Comparison of ENCODE assay signal across 20 cellular contexts in the genomic region with DNA sequence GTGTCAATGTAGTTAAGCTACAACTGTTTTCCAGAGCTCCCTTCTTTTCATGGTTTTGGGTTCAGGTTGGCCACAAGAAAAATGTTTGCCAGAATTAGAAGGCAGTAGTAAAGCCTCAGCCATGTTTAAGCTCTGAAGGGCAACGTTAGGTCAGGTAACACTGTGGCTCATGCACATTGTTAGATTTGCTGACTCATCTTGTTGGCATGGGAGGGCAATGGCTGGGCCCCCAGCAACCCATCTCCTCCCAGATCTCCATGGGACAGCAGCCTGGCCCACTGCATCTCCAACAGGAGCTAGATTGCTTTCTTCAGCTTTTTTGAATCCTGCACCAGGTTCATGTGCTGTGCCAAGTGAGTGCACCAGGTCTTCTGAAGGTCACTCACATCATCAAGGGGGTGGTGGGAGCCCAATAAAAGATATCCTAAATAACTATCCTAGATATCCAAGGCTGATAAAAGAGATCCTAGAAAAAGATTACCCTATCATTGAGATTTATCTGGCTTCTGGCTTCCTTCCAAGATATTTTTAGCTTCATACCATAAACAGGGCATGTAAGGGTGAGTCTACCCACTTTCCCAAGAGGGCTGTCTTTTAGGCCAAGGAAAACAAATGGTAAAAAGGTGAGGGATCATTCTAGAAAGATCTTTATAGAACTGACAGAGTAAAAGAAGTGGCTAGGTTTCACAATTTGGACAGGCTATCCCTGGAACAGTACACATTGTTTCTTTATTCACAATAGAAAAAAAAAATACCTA. TPM values are rescaled to one million over a fixed set of nuclear protein-coding genes. Genes with fewer than 3 reads are reported as not detected.
DNase-seq lines count a peak whose midpoint lies in the region; ATAC-seq, FAIRE-seq and TF ChIP-seq lines count a peak whose summit lies in the region.
"Had no signal": no experiment of that assay in that cellular context is flagged by ENCODE, and none has a peak within 500 bp of the region (broad histone marks: within the 10 kb centered on the region; RNA-seq: fewer than 3 reads in every experiment).

No MANE protein-coding gene starts in this region.

- CTCF ChIA-PET in PC-3 (lab: Charles Lee): no interaction called here
- CTCF ChIA-PET in H1 (lab: Charles Lee; ENCODE audit: partially characterized antibody): interaction anchor here (0.6 kb wide), 1 partner anchor 576 kb away, joined by 3 read pairs; no protein-coding TSS in a partner anchor

- 50 to 65% methylated on average over 1 of the region's 1 CpG for WGBS in GM23248 (ENCODE audit: low coverage in 1 of 2, low lambda C conversion rate in 2 of 2, missing lambda C conversion rate in 2 of 2), 2 experiments
- WGBS in H1 (ENCODE audit: extremely low coverage in 1 of 2, insufficient coverage in 1 of 2, insufficient read length in 1 of 2, insufficient replicate concordance in 2 of 2, low coverage in 1 of 2, low lambda C conversion rate in 2 of 2, missing lambda C conversion rate in 1 of 2), 2 experiments: 78% methylated on average over 1 of the region's 1 CpG; no CpG with 5 or more reads in 1 of the 2 experiments
- 67% methylated on average over 1 of the region's 1 CpG for WGBS in prostate gland
- WGBS in transverse colon (ENCODE audit: low coverage in 1 of 2), 2 donors: 58 to 83% methylated on average over 1 of the region's 1 CpG
- WGBS in heart left ventricle, 4 donors: 59 to 77% (median 69%) methylated on average over 1 of the region's 1 CpG

- H4K20me1 ChIP-seq in GM23248 (ENCODE audit: insufficient read depth) (no peaks in the 10 kb centered on the region), PC-3 (ENCODE audit: low read length) (no peaks in the 10 kb centered on the region), H1 (replicated peaks in 1 of 2; ENCODE audit: control insufficient read depth in 1 of 2, insufficient read depth in 2 of 2, low read length in 2 of 2) (no peaks in the 10 kb centered on the region)

- no peak overlapping the region for H2BK12ac ChIP-seq in H1 (ENCODE audit: low read depth, low read length)

- no peak for TF ChIP-seq RAD21 in H1 (IDR thresholded peaks at IDR 0.05 in 1 of 2, conservative IDR thresholded peaks at IDR 0.05 in 1 of 2; ENCODE audit: low read depth in 2 of 2, low read length in 2 of 2)

- BruUV-seq in PC-3 (replicated peaks; lab: Mats Ljungman, UMichigan): no TSS peak

- H3K27ac ChIP-seq in GM23248 (no peak overlapping the region), PC-3 (ENCODE audit: low read length) (peak overlapping the region; percentile 70), H1 (ENCODE audit: low read depth, low read length) (no peak overlapping the region), prostate gland (no peak overlapping the region), transverse colon (no peak overlapping the region), heart left ventricle (no peak overlapping the region)
- H3K27ac ChIP-seq: vagina had no signal

- no peak overlapping the region for H3K18ac ChIP-seq in H1 (ENCODE audit: extremely low read depth, low read length)

- no peak for TF ChIP-seq CTCF in PC-3 (conservative IDR thresholded peaks at IDR 0.05; ENCODE audit: low read depth, low read length)
- TF ChIP-seq CTCF in H1 (IDR thresholded peaks at IDR 0.05; ENCODE audit: control extremely low read depth in 1 of 3, insufficient read depth in 1 of 3, low read depth in 1 of 3, low read length in 3 of 3): no peak
- TF ChIP-seq CTCF in nephron (IDR thresholded peaks at IDR 0.05; ENCODE audit: unreplicated experiment in 3 of 3): no peak
- no peak for TF ChIP-seq CTCF in prostate gland (IDR thresholded peaks at IDR 0.05)
- no peak for TF ChIP-seq CTCF in transverse colon (IDR thresholded peaks at IDR 0.05)
- TF ChIP-seq CTCF in heart left ventricle (IDR thresholded peaks at IDR 0.05): no peak

- H3K9me3 ChIP-seq in GM23248 (ENCODE audit: low read depth) (no peaks in the 10 kb centered on the region), PC-3 (ENCODE audit: low read length) (no peaks in the 10 kb centered on the region), H1 (ENCODE audit: insufficient read depth in 2 of 2, low read depth in 1 of 2, low read length in 1 of 2) (no peaks in the 10 kb centered on the region), prostate gland (no peaks in the 10 kb centered on the region), transverse colon (no peaks in the 10 kb centered on the region), heart left ventricle (peaks cover 0 to 3% (median 0%) of the 10 kb centered on the region in 12 donors)
- H3K9me3 ChIP-seq: vagina had no signal

- H3K79me1 ChIP-seq in H1 (ENCODE audit: low read depth, low read length): no peaks in the 10 kb centered on the region

- H3K27ac Mint-ChIP-seq in nephron: peak overlapping the region in 2 of 3 experiments; percentile 17 to 19
- H3K27ac Mint-ChIP-seq: activated CD4-positive, alpha-beta memory T cell treated with anti-CD3 and anti-CD28 coated beads for 36 hours; immature natural killer cell; stimulated activated memory B cell treated with anti-CD40 and anti-IgM and Interleukin-4, amounts not matched to agents 10 μg/mL and 1 μg/mL and 100 μg/mL, for 72 hours had no signal

- FAIRE-seq in H1 (lab: Jason Lieb, UNC): no peak
- FAIRE-seq: frontal cortex had no signal

- H3K9me2 ChIP-seq in GM23248 (ENCODE audit: insufficient read depth) (no peaks in the 10 kb centered on the region), PC-3 (replicated peaks; ENCODE audit: low read length) (no peaks in the 10 kb centered on the region)

- no peak overlapping the region for H4K5ac ChIP-seq in H1 (ENCODE audit: insufficient read length, low read depth, low read length)

- no peak overlapping the region for H3K56ac ChIP-seq in H1 (replicated peaks; ENCODE audit: insufficient read length, low read depth, low read length)

- no peak overlapping the region for H3K4me3 ChIP-seq in GM23248
- no peak overlapping the region for H3K4me3 ChIP-seq in PC-3 (ENCODE audit: low read length)
- no peak overlapping the region for H3K4me3 ChIP-seq in H1 (ENCODE audit: extremely low read depth in 1 of 4, insufficient read depth in 2 of 4, low read depth in 3 of 4, low read length in 4 of 4)
- no peak overlapping the region for H3K4me3 ChIP-seq in prostate gland
- no peak overlapping the region for H3K4me3 ChIP-seq in transverse colon
- no peak overlapping the region for H3K4me3 ChIP-seq in heart left ventricle
- H3K4me3 ChIP-seq: vagina had no signal

- peak overlapping the region; percentile 73; the same call in 1 of the 2 replicates for H4K8ac ChIP-seq in H1 (ENCODE audit: extremely low read depth, insufficient read depth, low read length)

- POLR2A ChIA-PET in PC-3 (lab: Charles Lee; ENCODE audit: unreplicated experiment): no interaction called here
- POLR2A ChIA-PET in H1 (lab: Charles Lee; ENCODE audit: partially characterized antibody): no interaction called here

- intact Hi-C loops in PC-3 (cut with micrococcal nuclease): no loop called here
- intact Hi-C loops in prostate gland (cut with DNase I): no loop called here
- intact Hi-C loops in transverse colon (cut with DNase I; ENCODE audit: low total_unique reads): no loop called here
- intact Hi-C loops in heart left ventricle (cut with DNase I): no loop called here

- no peak overlapping the region for H3K9ac ChIP-seq in GM23248
- H3K9ac ChIP-seq in PC-3 (ENCODE audit: low read length): peak overlapping the region; percentile 9; the same call in 1 of the 2 replicates
- H3K9ac ChIP-seq in H1 (replicated peaks in 1 of 4; ENCODE audit: extremely low read depth in 1 of 4, low read depth in 3 of 4, low read length in 3 of 4): no peak overlapping the region

- no peak overlapping the region for H3K23ac ChIP-seq in H1 (ENCODE audit: insufficient read length)

- peaks cover 4% of the 10 kb centered on the region for H3K27me3 Mint-ChIP-seq in nephron (ENCODE audit: low read depth)

- peak; percentile 43 for DNase-seq in GM23248
- peak; percentile 83 for DNase-seq in PC-3
- no peak for DNase-seq in H1 (ENCODE audit: low read depth in 1 of 2, low spot score in 2 of 2)
- no peak for DNase-seq in prostate gland (ENCODE audit: low spot score)
- no peak for DNase-seq in transverse colon
- no peak for DNase-seq in heart left ventricle
- DNase-seq: activated CD4-positive, alpha-beta memory T cell treated with anti-CD3 and anti-CD28 coated beads for 36 hours; aorta; C1 segment of cervical spinal cord; immature natural killer cell; MM.1S; NCI-H2081; retina; SHP77 treated with DMSO at 0.1 percent for 48 hours; stimulated activated CD4-positive, alpha-beta T cell treated with anti-CD3 and anti-CD28 coated beads, Interleukin-4, amount 100 ng/mL, for 1 hour had no signal

- in situ Hi-C loops in GM23248 (cut with MboI): no loop called here
- in situ Hi-C loops in transverse colon (cut with MboI; ENCODE audit: low pct_ligation_motif_present in 1 of 4, low pct_unique_long_range_greater_than_20kb in 1 of 4, low sequenced_read_pairs in 3 of 4): no loop called here

- no peak overlapping the region for H2BK15ac ChIP-seq in H1 (ENCODE audit: low read length)

- H3K36me3 ChIP-seq in GM23248 (ENCODE audit: low read depth): no peaks in the 10 kb centered on the region
- no peaks in the 10 kb centered on the region for H3K36me3 ChIP-seq in PC-3 (ENCODE audit: low read depth, low read length)
- H3K36me3 ChIP-seq in H1 (ENCODE audit: control insufficient read depth in 2 of 4, insufficient read depth in 4 of 4, low read length in 3 of 4): no peaks in the 10 kb centered on the region
- no peaks in the 10 kb centered on the region for H3K36me3 ChIP-seq in prostate gland
- H3K36me3 ChIP-seq in transverse colon: no peaks in the 10 kb centered on the region
- no peaks in the 10 kb centered on the region for H3K36me3 ChIP-seq in heart left ventricle
- H3K36me3 ChIP-seq: vagina had no signal

- H3K9me3 Mint-ChIP-seq in nephron: peaks cover 7% of the 10 kb centered on the region
- H3K9me3 Mint-ChIP-seq: activated CD4-positive, alpha-beta memory T cell treated with anti-CD3 and anti-CD28 coated beads for 36 hours; immature natural killer cell; stimulated activated memory B cell treated with anti-CD40 and anti-IgM and Interleukin-4, amounts not matched to agents 10 μg/mL and 1 μg/mL and 100 μg/mL, for 72 hours had no signal

- H3K14ac ChIP-seq in H1 (ENCODE audit: insufficient read length): no peak overlapping the region

- H3K79me2 ChIP-seq in GM23248 (ENCODE audit: insufficient read depth) (no peaks in the 10 kb centered on the region), PC-3 (ENCODE audit: low read length) (no peaks in the 10 kb centered on the region), H1 (ENCODE audit: control insufficient read depth in 1 of 2, insufficient read depth in 2 of 2, low read length in 2 of 2) (no peaks in the 10 kb centered on the region)

- H4K91ac ChIP-seq in H1 (replicated peaks; ENCODE audit: insufficient read length, low read length): no peak overlapping the region

- H3F3A ChIP-seq in GM23248 (ENCODE audit: insufficient read depth) (peaks cover 13% of the 10 kb centered on the region), PC-3 (ENCODE audit: low read length, unreplicated experiment) (peaks cover 8% of the 10 kb centered on the region)

- H3K23me2 ChIP-seq in H1 (ENCODE audit: low read depth, low read length): peaks cover 4% of the 10 kb centered on the region; the same call in 1 of the 2 replicates

- H3K4me1 Mint-ChIP-seq in nephron: peaks cover 10% of the 10 kb centered on the region
- H3K4me1 Mint-ChIP-seq: stimulated activated memory B cell treated with anti-CD40 and anti-IgM and Interleukin-4, amounts not matched to agents 10 μg/mL and 1 μg/mL and 100 μg/mL, for 72 hours had no signal

- H3K4me3 Mint-ChIP-seq in nephron: no peak overlapping the region
- H3K4me3 Mint-ChIP-seq: activated CD4-positive, alpha-beta memory T cell treated with anti-CD3 and anti-CD28 coated beads for 36 hours; immature natural killer cell; stimulated activated memory B cell treated with anti-CD40 and anti-IgM and Interleukin-4, amounts not matched to agents 10 μg/mL and 1 μg/mL and 100 μg/mL, for 72 hours had no signal

- no peak overlapping the region for H3K4me2 ChIP-seq in GM23248 (ENCODE audit: unreplicated experiment)
- H3K4me2 ChIP-seq in PC-3 (ENCODE audit: low read length): peak overlapping the region; percentile 54
- H3K4me2 ChIP-seq in H1 (ENCODE audit: insufficient read depth in 1 of 2, low read depth in 2 of 2, low read length in 2 of 2): no peak overlapping the region

- TF ChIP-seq POLR2A in H1 (IDR thresholded peaks at IDR 0.05; ENCODE audit: control extremely low read depth in 1 of 2, low read depth in 2 of 2, low read length in 2 of 2) (no peak), prostate gland (IDR thresholded peaks at IDR 0.05) (no peak), transverse colon (IDR thresholded peaks at IDR 0.05) (no peak), heart left ventricle (IDR thresholded peaks at IDR 0.05) (no peak)

- ATAC-seq in PC-3 (peak; percentile 54), HG02763 (IDR thresholded peaks at IDR 0.05; ENCODE audit: unreplicated experiment) (no peak), heart left ventricle (no peak)
- ATAC-seq: stimulated activated memory B cell treated with anti-CD40 and anti-IgM and Interleukin-4, amounts not matched to agents 10 μg/mL and 1 μg/mL and 100 μg/mL, for 72 hours had no signal

- H3K4ac ChIP-seq in H1 (replicated peaks; ENCODE audit: insufficient read length, low read depth, low read length): no peak overlapping the region

- H2AK5ac ChIP-seq in H1 (ENCODE audit: low read depth, low read length): no peak overlapping the region

- no peak overlapping the region for H2AFZ ChIP-seq in GM23248
- H2AFZ ChIP-seq in PC-3 (ENCODE audit: low read length): 0 out of 2 replicates have a peak overlapping the region, but pooled peaks have one; percentile 10
- 0 out of 2 replicates have a peak overlapping the region, but pooled peaks have one; percentile 66 for H2AFZ ChIP-seq in H1 (ENCODE audit: low read length)

- H3K4me1 ChIP-seq in GM23248 (ENCODE audit: insufficient read depth): peaks cover 25% of the 10 kb centered on the region
- peaks cover 41% of the 10 kb centered on the region for H3K4me1 ChIP-seq in PC-3 (ENCODE audit: insufficient read depth, low read length)
- H3K4me1 ChIP-seq in H1 (replicated peaks in 1 of 4; ENCODE audit: control insufficient read depth in 3 of 4, insufficient read depth in 4 of 4, low read length in 3 of 4): no peaks in the 10 kb centered on the region
- no peaks in the 10 kb centered on the region for H3K4me1 ChIP-seq in prostate gland (replicated peaks)
- H3K4me1 ChIP-seq in transverse colon: peaks cover 0 to 15% (median 7%) of the 10 kb centered on the region in 4 donors
- H3K4me1 ChIP-seq in heart left ventricle: peaks cover 0 to 5% (median 0%) of the 10 kb centered on the region in 12 donors
- H3K4me1 ChIP-seq: vagina had no signal

- H3K27me3 ChIP-seq in GM23248 (replicated peaks; ENCODE audit: insufficient read depth) (no peaks in the 10 kb centered on the region), PC-3 (ENCODE audit: low read length) (no peaks in the 10 kb centered on the region), H1 (replicated peaks in 1 of 4; ENCODE audit: control insufficient read depth in 3 of 4, extremely low read depth in 1 of 4, insufficient read depth in 3 of 4, low read length in 3 of 4) (no peaks in the 10 kb centered on the region; a peak in 1 of 7 replicates), prostate gland (replicated peaks; ENCODE audit: insufficient read depth) (no peaks in the 10 kb centered on the region), transverse colon (no peaks in the 10 kb centered on the region), heart left ventricle (peaks cover 0 to 6% (median 0%) of the 10 kb centered on the region in 9 donors)
- H3K27me3 ChIP-seq: vagina had no signal

- peaks cover 3% of the 10 kb centered on the region for H3K36me3 Mint-ChIP-seq in nephron (ENCODE audit: low read depth)
- H3K36me3 Mint-ChIP-seq: activated CD4-positive, alpha-beta memory T cell treated with anti-CD3 and anti-CD28 coated beads for 36 hours; stimulated activated memory B cell treated with anti-CD40 and anti-IgM and Interleukin-4, amounts not matched to agents 10 μg/mL and 1 μg/mL and 100 μg/mL, for 72 hours had no signal

- no peak overlapping the region for H2BK20ac ChIP-seq in H1 (ENCODE audit: low read length)

- H2BK5ac ChIP-seq in H1 (ENCODE audit: low read depth, low read length): no peak overlapping the region

- no peak overlapping the region for H2BK120ac ChIP-seq in H1 (replicated peaks; ENCODE audit: low read depth, low read length)

- TF ChIP-seq EP300 in H1 (IDR thresholded peaks at IDR 0.05; ENCODE audit: borderline replicate concordance in 1 of 2, low read depth in 2 of 2, low read length in 2 of 2) (no peak), transverse colon (IDR thresholded peaks at IDR 0.05; ENCODE audit: low read depth) (no peak)

RNA-seq across cellular contexts. Expression of a gene that starts 28.9 kb away (rescaled TPM):
- total RNA-seq in GM23248 (2014; rRNA removed; shearing (Covaris generic)): 6.2 and 7.2 TPM in 2 replicates
- polyA plus RNA-seq in GM23248 (2016; fragmentation: Nextera tagmentation; extraction: Ambion mirVana): 9.1 TPM in 2 replicates
- total RNA-seq in PC-3 (2014; rRNA removed): 4.6 and 4.7 TPM in 2 replicates
- 1.2 TPM in 2 replicates for total RNA-seq in H1 (2021; fragmentation: NEBNext Ultra II Directional; extraction: Animal tissue kit (Norgen Biotek cat#: 25700))
- polyA plus RNA-seq in H1 (2011; rRNA removed): 1.2 and 1.4 TPM in 2 replicates
- polyA plus RNA-seq in H1 (2011; cell fraction: cytosol; rRNA removed): 0.84 TPM
- polyA plus RNA-seq in H1 (2011; cell fraction: nucleus; rRNA removed): 0.68 TPM
- polyA plus RNA-seq in H1 (2012, experiment 1 of 2): 0.64 to 1.9 TPM (median 0.91 TPM) in 4 replicates
- polyA plus RNA-seq in H1 (2012, experiment 2 of 2): 0.41 TPM
- polyA plus RNA-seq in H1 (2013, experiment 1 of 2): 0.85 TPM
- 0.99 TPM for polyA plus RNA-seq in H1 (2013, experiment 2 of 2)
- polyA minus RNA-seq in H1 (2011; rRNA and poly(A)+ RNA removed): 0.50 and 0.85 TPM in 2 replicates
- 1.4 TPM for polyA minus RNA-seq in H1 (2011; cell fraction: cytosol; rRNA and poly(A)+ RNA removed)
- polyA minus RNA-seq in H1 (2011; cell fraction: nucleus; rRNA and poly(A)+ RNA removed): 0.90 TPM
- total RNA-seq in prostate gland: 1 to 10 TPM; 5.4 to 8.9 TPM
- total RNA-seq in transverse colon: 1 to 10 TPM; 1.1 to 9.4 (median 4.9) TPM
- total RNA-seq in heart left ventricle: 1 to 10 TPM in 3 of 9 donors, under 1 TPM in 6; 0.15 to 4.1 (median 0.72) TPM
- under 1 TPM; 0.27 to 0.60 TPM for polyA plus RNA-seq in heart left ventricle

Comparison
In these comparisons a context has a peak if more than half of its experiments do, and no peak if none do; other contexts are left out.
1. DNase-seq: peak in GM23248 (single experiment) and PC-3 (single experiment); none in H1 (0 of 2), prostate gland (single experiment), transverse colon (single experiment) and heart left ventricle (0 of 5).